In the genomic region with DNA sequence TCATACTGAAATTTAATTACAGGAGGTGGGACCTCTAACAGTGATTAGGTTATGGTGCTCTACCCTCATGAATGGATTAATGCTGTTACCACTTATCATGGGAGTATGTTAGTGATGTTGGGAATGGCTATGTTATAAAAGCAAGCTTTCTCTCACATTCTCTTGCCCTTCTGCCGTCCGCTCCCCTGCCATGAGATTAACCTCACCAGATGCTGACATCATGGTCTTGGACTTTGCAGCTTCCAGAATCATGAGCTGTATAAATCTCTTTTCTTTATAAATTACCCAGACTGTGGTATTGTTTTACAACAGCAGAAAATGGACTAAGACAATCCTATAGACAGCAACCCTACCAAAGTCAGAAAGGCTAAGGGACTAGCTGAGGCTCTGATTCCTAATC, we compare ENCODE assay signal across 1 cellular context.
TF ChIP-seq lines count a peak whose summit lies in the region.

No MANE protein-coding gene starts in this region.

TF ChIP-seq in IMR-90, 13 proteins besides CTCF, POLR2A, EP300 and RAD21:
- TF ChIP-seq CHD1 (IDR thresholded peaks at IDR 0.05; ENCODE audit: low read depth, low read length): no peak
- no peak for TF ChIP-seq BHLHE40 (IDR thresholded peaks at IDR 0.05; ENCODE audit: low read depth, low read length)
- no peak for TF ChIP-seq CEBPB (IDR thresholded peaks at IDR 0.05; ENCODE audit: low read depth, low read length)
- TF ChIP-seq, protein P1, sequence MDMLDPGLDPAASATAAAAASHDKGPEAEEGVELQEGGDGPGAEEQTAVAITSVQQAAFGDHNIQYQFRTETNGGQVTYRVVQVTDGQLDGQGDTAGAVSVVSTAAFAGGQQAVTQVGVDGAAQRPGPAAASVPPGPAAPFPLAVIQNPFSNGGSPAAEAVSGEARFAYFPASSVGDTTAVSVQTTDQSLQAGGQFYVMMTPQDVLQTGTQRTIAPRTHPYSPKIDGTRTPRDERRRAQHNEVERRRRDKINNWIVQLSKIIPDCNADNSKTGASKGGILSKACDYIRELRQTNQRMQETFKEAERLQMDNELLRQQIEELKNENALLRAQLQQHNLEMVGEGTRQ (IDR thresholded peaks at IDR 0.05; ENCODE audit: low read depth, low read length): no peak
- no peak for TF ChIP-seq RFX5 (IDR thresholded peaks at IDR 0.05; ENCODE audit: low read depth, low read length)
- no peak for TF ChIP-seq MXI1 (IDR thresholded peaks at IDR 0.05; ENCODE audit: borderline replicate concordance, low read depth, low read length)
- TF ChIP-seq, protein P2, sequence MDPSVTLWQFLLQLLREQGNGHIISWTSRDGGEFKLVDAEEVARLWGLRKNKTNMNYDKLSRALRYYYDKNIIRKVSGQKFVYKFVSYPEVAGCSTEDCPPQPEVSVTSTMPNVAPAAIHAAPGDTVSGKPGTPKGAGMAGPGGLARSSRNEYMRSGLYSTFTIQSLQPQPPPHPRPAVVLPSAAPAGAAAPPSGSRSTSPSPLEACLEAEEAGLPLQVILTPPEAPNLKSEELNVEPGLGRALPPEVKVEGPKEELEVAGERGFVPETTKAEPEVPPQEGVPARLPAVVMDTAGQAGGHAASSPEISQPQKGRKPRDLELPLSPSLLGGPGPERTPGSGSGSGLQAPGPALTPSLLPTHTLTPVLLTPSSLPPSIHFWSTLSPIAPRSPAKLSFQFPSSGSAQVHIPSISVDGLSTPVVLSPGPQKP (IDR thresholded peaks at IDR 0.05; ENCODE audit: borderline replicate concordance, low read depth, low read length): no peak
- TF ChIP-seq MAFK (IDR thresholded peaks at IDR 0.05; ENCODE audit: low read depth, low read length): no peak
- no peak for TF ChIP-seq MAZ (IDR thresholded peaks at IDR 0.05; ENCODE audit: borderline replicate concordance, low read depth, low read length)
- no peak for TF ChIP-seq FOS (IDR thresholded peaks at IDR 0.05; ENCODE audit: low read depth, low read length)
- no peak for TF ChIP-seq SMC3 (IDR thresholded peaks at IDR 0.05; ENCODE audit: low read depth, low read length)
- TF ChIP-seq RCOR1 (IDR thresholded peaks at IDR 0.05; ENCODE audit: insufficient replicate concordance, low read length): no peak
- no peak for TF ChIP-seq NFE2L2 (IDR thresholded peaks at IDR 0.05; ENCODE audit: low read depth, low read length)
